18 cellular contexts compared by ENCODE assay signal in genomic region chr16:22968931-22969330, GRCh38.
DNase-seq lines count a peak whose midpoint lies in the region; ATAC-seq and TF ChIP-seq lines count a peak whose summit lies in the region.
"Had no signal": no experiment of that assay in that cellular context is flagged by ENCODE, and none has a peak within 500 bp of the region (broad histone marks: within the 10 kb centered on the region; RNA-seq: fewer than 3 reads in every experiment).

No MANE protein-coding gene starts in this region.

- no peaks in the 10 kb centered on the region for H3K4me1 Mint-ChIP-seq in osteocyte (ENCODE audit: unreplicated experiment)
- H3K4me1 Mint-ChIP-seq: B cell had no signal

- H3K9me3 ChIP-seq in right atrium auricular region: no peaks in the 10 kb centered on the region
- no peaks in the 10 kb centered on the region for H3K9me3 ChIP-seq in heart right ventricle
- H3K9me3 ChIP-seq in gastrocnemius medialis: no peaks in the 10 kb centered on the region
- H3K9me3 ChIP-seq: Caco-2 had no signal

- H3K36me3 ChIP-seq in right atrium auricular region (no peaks in the 10 kb centered on the region), heart right ventricle (no peaks in the 10 kb centered on the region), gastrocnemius medialis (no peaks in the 10 kb centered on the region)
- H3K36me3 ChIP-seq: BLaER1 treated with 17β-estradiol and CSF1 and Interleukin-3, amounts not matched to agents 10 nM and 100 nM had no signal

- no peak overlapping the region for H3K4me3 Mint-ChIP-seq in osteocyte (ENCODE audit: unreplicated experiment)
- H3K4me3 Mint-ChIP-seq: B cell; CD4-positive, alpha-beta T cell; CD8-positive, alpha-beta T cell had no signal

- peaks cover 0 to 17% of the 10 kb centered on the region in 2 donors for H3K4me1 ChIP-seq in right atrium auricular region
- H3K4me1 ChIP-seq in heart right ventricle: peaks cover 0 to 27% (median 14%) of the 10 kb centered on the region in 9 donors
- peaks cover 0 to 30% of the 10 kb centered on the region in 2 donors for H3K4me1 ChIP-seq in gastrocnemius medialis
- H3K4me1 ChIP-seq: A549; BLaER1 treated with 17β-estradiol and CSF1 and Interleukin-3, amounts not matched to agents 10 nM and 100 nM; Caco-2 had no signal

- no peaks in the 10 kb centered on the region for H3K36me3 Mint-ChIP-seq in osteocyte (ENCODE audit: unreplicated experiment)
- H3K36me3 Mint-ChIP-seq: CD8-positive, alpha-beta T cell had no signal

- H3K9me3 Mint-ChIP-seq in osteocyte (ENCODE audit: unreplicated experiment): no peaks in the 10 kb centered on the region
- H3K9me3 Mint-ChIP-seq: CD4-positive, alpha-beta T cell; CD8-positive, alpha-beta T cell had no signal

- H3K27me3 Mint-ChIP-seq in osteocyte (ENCODE audit: unreplicated experiment): no peaks in the 10 kb centered on the region

- no peak overlapping the region for H3K4me3 ChIP-seq in right atrium auricular region
- H3K4me3 ChIP-seq in heart right ventricle: no peak overlapping the region
- no peak overlapping the region for H3K4me3 ChIP-seq in gastrocnemius medialis
- H3K4me3 ChIP-seq: A549; BLaER1 treated with 17β-estradiol and CSF1 and Interleukin-3, amounts not matched to agents 10 nM and 100 nM had no signal

- ATAC-seq in heart right ventricle (no peak), gastrocnemius medialis (no peak), GM18520 (IDR thresholded peaks at IDR 0.05; ENCODE audit: unreplicated experiment) (no peak), HG03025 (IDR thresholded peaks at IDR 0.05; ENCODE audit: low FRiP score, unreplicated experiment) (no peak), GM21717 (IDR thresholded peaks at IDR 0.05; ENCODE audit: unreplicated experiment) (no peak)
- ATAC-seq: A549; CD8-positive, alpha-beta T cell had no signal

- in situ Hi-C loops in gastrocnemius medialis (cut with MboI; ENCODE audit: low sequenced_read_pairs in 4 of 4): no loop called here

- H3K27me3 ChIP-seq in right atrium auricular region (no peaks in the 10 kb centered on the region), heart right ventricle (peaks cover 0 to 9% (median 0%) of the 10 kb centered on the region in 7 donors), gastrocnemius medialis (no peaks in the 10 kb centered on the region)
- H3K27me3 ChIP-seq: BLaER1 treated with 17β-estradiol and CSF1 and Interleukin-3, amounts not matched to agents 10 nM and 100 nM had no signal

- TF ChIP-seq CTCF in right atrium auricular region (IDR thresholded peaks at IDR 0.05): no peak
- TF ChIP-seq CTCF in heart right ventricle (IDR thresholded peaks at IDR 0.05): no peak
- TF ChIP-seq CTCF in osteocyte (IDR thresholded peaks at IDR 0.05): no peak
- no peak for TF ChIP-seq CTCF in gastrocnemius medialis (IDR thresholded peaks at IDR 0.05 in 4 of 5, conservative IDR thresholded peaks at IDR 0.05 in 1 of 5)

- no peak overlapping the region for H3K27ac Mint-ChIP-seq in osteocyte (ENCODE audit: unreplicated experiment)
- H3K27ac Mint-ChIP-seq: B cell; CD4-positive, alpha-beta T cell; CD8-positive, alpha-beta T cell had no signal

- H3K27ac ChIP-seq in right atrium auricular region (no peak overlapping the region), heart right ventricle (no peak overlapping the region), gastrocnemius medialis (peak overlapping the region; percentile 44 to 84 (median 63))
- H3K27ac ChIP-seq: 22Rv1; A549; BLaER1 treated with 17β-estradiol and CSF1 and Interleukin-3, amounts not matched to agents 10 nM and 100 nM; C4-2B had no signal

- DNase-seq in right atrium auricular region (ENCODE audit: low spot score): peak; percentile 1
- DNase-seq in heart right ventricle: no peak
- DNase-seq in osteocyte (ENCODE audit: extremely low spot score, unreplicated experiment): peak; percentile 17
- DNase-seq in gastrocnemius medialis: no peak
- DNase-seq: AML-193; Caco-2; CD4-positive, alpha-beta T cell; CD8-positive, alpha-beta T cell; DMS79 treated with DMSO at 0.1 percent for 48 hours; GF-D8 had no signal

- intact Hi-C loops in heart right ventricle (cut with DNase I) (no loop called here), gastrocnemius medialis (cut with DNase I; ENCODE audit: low total_unique reads) (no loop called here)

- 32 to 53% methylated on average over 3 of the region's 3 CpGs for WGBS in heart right ventricle, 2 donors

- no peak for TF ChIP-seq POLR2A in gastrocnemius medialis (IDR thresholded peaks at IDR 0.05)

Comparison
In these comparisons a context has a peak if more than half of its experiments do, and no peak if none do; other contexts are left out.
1. DNase-seq: peak in right atrium auricular region (single experiment) and osteocyte (single experiment); none in heart right ventricle (0 of 2) and gastrocnemius medialis (0 of 2).
2. H3K27ac ChIP-seq: peak in gastrocnemius medialis (4 of 4); none in right atrium auricular region (0 of 2) and heart right ventricle (0 of 10).